In the genomic region with DNA sequence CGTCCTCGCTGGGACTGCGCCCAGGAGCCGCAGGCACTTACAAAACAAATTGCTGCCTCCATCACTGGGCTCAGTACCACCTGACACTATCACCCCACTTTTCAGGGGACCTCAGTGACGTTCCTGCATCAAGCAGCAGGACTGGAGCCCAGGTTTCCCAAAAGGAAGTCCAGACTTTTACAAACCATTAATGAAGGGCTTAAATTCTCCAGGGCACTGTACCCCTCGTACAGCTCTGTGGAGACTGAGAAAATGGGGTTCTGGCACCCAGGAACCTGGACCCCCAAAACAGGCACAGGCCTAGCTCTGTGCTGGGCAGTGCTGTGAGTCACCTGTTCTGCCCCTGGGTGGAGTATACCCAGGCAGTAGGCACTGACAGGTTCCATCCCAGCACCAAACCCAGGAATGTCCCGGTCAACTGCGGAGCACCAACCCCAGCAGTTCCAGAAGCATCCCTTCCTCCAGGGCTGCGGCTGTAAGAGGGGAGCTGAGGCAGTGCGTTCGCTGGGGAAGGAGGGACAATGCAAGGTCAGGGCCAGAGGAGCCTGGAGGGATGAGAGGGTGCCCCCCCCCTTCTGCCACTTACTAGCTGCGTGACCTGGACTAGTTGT, we compare ENCODE assay signal across 1 cellular context.
TF ChIP-seq lines count a peak whose summit lies in the region.

No MANE protein-coding gene starts in this region.

TF ChIP-seq in HCT116, 20 proteins besides CTCF, POLR2A, EP300 and RAD21 (continued from another document):
- TF ChIP-seq CBX3 (IDR thresholded peaks at IDR 0.05; ENCODE audit: low read depth) (no peak; the same call in 1 of the 2 replicates), YY1 (IDR thresholded peaks at IDR 0.05; ENCODE audit: extremely low read depth, insufficient replicate concordance, low read depth, low read length) (no peak), ELF1 (IDR thresholded peaks at IDR 0.05; ENCODE audit: borderline replicate concordance, low read depth) (no peak), EZH2phosphoT487 (IDR thresholded peaks at IDR 0.05; ENCODE audit: borderline replicate concordance) (no peak), EGR1 (IDR thresholded peaks at IDR 0.05; ENCODE audit: low read depth) (no peak), ZNF274 (IDR thresholded peaks at IDR 0.05; ENCODE audit: low read depth, low read length) (no peak), CEBPB (IDR thresholded peaks at IDR 0.05; ENCODE audit: low read depth) (no peak)
- TF ChIP-seq, protein P1, sequence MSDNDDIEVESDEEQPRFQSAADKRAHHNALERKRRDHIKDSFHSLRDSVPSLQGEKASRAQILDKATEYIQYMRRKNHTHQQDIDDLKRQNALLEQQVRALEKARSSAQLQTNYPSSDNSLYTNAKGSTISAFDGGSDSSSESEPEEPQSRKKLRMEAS (IDR thresholded peaks at IDR 0.05) = no peak; the same call in 1 of the 2 replicates
